Comparison of ENCODE assay signal across 9 cellular contexts in the genomic region with DNA sequence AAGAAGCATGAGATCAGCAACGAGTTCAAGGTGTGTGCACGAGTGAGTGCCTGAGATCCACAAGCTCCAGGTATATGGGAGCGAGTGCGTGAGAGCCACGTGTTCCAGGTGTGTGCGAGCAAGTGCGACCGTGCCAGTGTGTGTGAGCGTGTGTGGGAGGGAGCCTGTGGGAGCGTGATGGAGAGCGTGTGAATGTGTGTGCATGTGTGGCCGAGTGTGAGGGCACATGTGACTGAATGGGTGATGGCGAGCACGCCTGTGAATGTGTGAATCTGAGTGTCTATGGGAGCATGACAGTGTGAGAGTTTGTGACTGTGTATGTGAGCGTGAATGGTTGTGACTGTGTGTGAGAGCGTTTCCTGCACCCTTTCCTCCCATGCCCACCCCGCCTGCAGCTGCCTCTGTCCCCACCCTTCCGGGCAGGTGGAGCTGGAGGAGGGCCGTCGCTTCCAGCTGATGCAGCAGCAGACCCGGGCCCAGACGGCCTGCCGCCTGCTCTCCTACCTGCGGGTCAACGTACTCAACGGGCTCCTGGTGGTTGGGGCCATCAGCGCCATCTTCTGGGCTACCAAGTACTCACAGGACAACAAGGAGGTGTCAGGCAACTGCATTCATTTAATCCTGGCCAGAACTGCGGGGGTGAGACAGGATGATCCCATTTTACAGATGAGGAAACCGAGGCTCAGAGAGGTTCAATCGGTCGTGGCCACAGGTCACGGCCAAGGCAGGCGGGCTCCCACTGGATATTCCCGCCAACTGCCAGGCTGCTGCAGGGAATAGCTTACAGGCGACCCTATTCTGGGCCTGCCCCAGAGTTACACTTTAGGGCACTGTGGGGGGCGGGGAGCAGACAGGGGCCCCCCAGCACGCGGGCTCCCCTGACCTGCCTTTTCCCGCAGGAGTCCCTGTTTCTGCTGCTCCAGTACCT. TPM values are rescaled to one million over a fixed set of nuclear protein-coding genes. Genes with fewer than 3 reads are reported as not detected.
A peak's percentile ranks its signal among the peaks of the same experiment; 100 is the strongest.
DNase-seq lines count a peak whose midpoint lies in the region; ATAC-seq and TF ChIP-seq lines count a peak whose summit lies in the region.
"Had no signal": no experiment of that assay in that cellular context is flagged by ENCODE, and none has a peak within 500 bp of the region (broad histone marks: within the 10 kb centered on the region; RNA-seq: fewer than 3 reads in every experiment).

No MANE protein-coding gene starts in this region.

- H3K36me3 Mint-ChIP-seq in CD4-positive, alpha-beta T cell (ENCODE audit: low read depth): peaks cover 85% of the 10 kb centered on the region
- peaks cover 49% of the 10 kb centered on the region for H3K36me3 Mint-ChIP-seq in activated naive CD4-positive, alpha-beta T cell treated with anti-CD3 and anti-CD28 coated beads for 36 hours (ENCODE audit: low read depth)

- intact Hi-C loops in CD4-positive, alpha-beta T cell (cut with DNase I, micrococcal nuclease): loop anchor here (1.0 to 10.0 kb wide), 9 partner anchors 13 to 689 kb away; a partner anchor contains a TSS
- intact Hi-C loops in activated naive CD4-positive, alpha-beta T cell treated with anti-CD3 and anti-CD28 coated beads for 36 hours (cut with micrococcal nuclease): loop anchor here (1.0 to 10.0 kb wide), 7 partner anchors 17 to 641 kb away; no protein-coding TSS in a partner anchor

- peak overlapping the region; percentile 81 for H3K27ac Mint-ChIP-seq in CD4-positive, alpha-beta T cell
- peak overlapping the region; percentile 7 for H3K27ac Mint-ChIP-seq in activated naive CD4-positive, alpha-beta T cell treated with anti-CD3 and anti-CD28 coated beads for 36 hours

- peak overlapping the region; percentile 92 for H3K27ac ChIP-seq in CD4-positive, alpha-beta T cell (ENCODE audit: low read depth, low read length)

- ATAC-seq in CD4-positive, alpha-beta T cell (ENCODE audit: poor library complexity): peak; percentile 34
- no peak for ATAC-seq in HG03469 (IDR thresholded peaks at IDR 0.05; ENCODE audit: unreplicated experiment)

- H3K4me3 Mint-ChIP-seq in CD4-positive, alpha-beta T cell: peak overlapping the region; percentile 88
- peak overlapping the region; percentile 60 for H3K4me3 Mint-ChIP-seq in activated naive CD4-positive, alpha-beta T cell treated with anti-CD3 and anti-CD28 coated beads for 36 hours

- H3K4me3 ChIP-seq in iPS-15b (ENCODE audit: low read depth, low read length): peak overlapping the region; percentile 22

- no peak overlapping the region for H3K9ac ChIP-seq in iPS-15b (ENCODE audit: low read depth, low read length)

- peaks cover 80% of the 10 kb centered on the region for H3K4me1 Mint-ChIP-seq in CD4-positive, alpha-beta T cell (ENCODE audit: low read depth)
- H3K4me1 Mint-ChIP-seq in activated naive CD4-positive, alpha-beta T cell treated with anti-CD3 and anti-CD28 coated beads for 36 hours (ENCODE audit: low read depth): peaks cover 62% of the 10 kb centered on the region

- H3K4me1 ChIP-seq in iPS-15b (ENCODE audit: control insufficient read depth, insufficient read depth, low read length): peaks cover 5% of the 10 kb centered on the region

- H3K36me3 ChIP-seq in iPS-15b (ENCODE audit: control insufficient read depth, insufficient read depth, low read length): no peaks in the 10 kb centered on the region

- no peaks in the 10 kb centered on the region for H3K9me3 Mint-ChIP-seq in CD4-positive, alpha-beta T cell
- H3K9me3 Mint-ChIP-seq in activated naive CD4-positive, alpha-beta T cell treated with anti-CD3 and anti-CD28 coated beads for 36 hours: no peaks in the 10 kb centered on the region

- DNase-seq in CD4-positive, alpha-beta T cell: peak; percentile 71 to 83 (median 77)
- peak in 64 of 76 experiments; percentile 13 to 79 (median 50) for DNase-seq in HUDEP-2 (lab: John Stamatoyannopoulos, UW; ENCODE audit: unreplicated experiment in 76 of 76)
- peak; percentile 92 for DNase-seq in SK-MEL-5 (ENCODE audit: low read depth, low spot score)
- DNase-seq in activated naive CD4-positive, alpha-beta T cell treated with anti-CD3 and anti-CD28 coated beads for 36 hours: peak; percentile 90
- peak in 2 of 3 donors; percentile 53 to 67 for DNase-seq in stimulated activated CD4-positive, alpha-beta T cell treated with anti-CD3 and anti-CD28 coated beads, TNF-alpha, amount 100 ng/mL, for 48 hours (ENCODE audit: low read depth in 3 of 3)
- no peak for DNase-seq in NCI-H2107 treated with DMSO at 0.1 percent for 48 hours (lab: John Stamatoyannopoulos, UW; ENCODE audit: unreplicated experiment)

- in situ Hi-C loops in SK-MEL-5 (cut with HindIII; ENCODE audit: low pct_unique_long_range_greater_than_20kb, low sequenced_read_pairs): no loop called here

- H3K9me3 ChIP-seq in CD4-positive, alpha-beta T cell (ENCODE audit: control insufficient read depth, low read length): no peaks in the 10 kb centered on the region
- H3K9me3 ChIP-seq in iPS-15b (ENCODE audit: control insufficient read depth, insufficient read depth, low read length): no peaks in the 10 kb centered on the region

- CTCF ChIA-PET in CD4-positive, alpha-beta T cell (lab: Charles Lee): interaction anchor here (0.6 to 7.4 kb wide), 8 partner anchors 9 to 723 kb away, joined by 4 to 49 read pairs (median 8); no protein-coding TSS in a partner anchor
- CTCF ChIA-PET in activated naive CD4-positive, alpha-beta T cell treated with anti-CD3 and anti-CD28 coated beads for 36 hours (lab: Charles Lee): interaction anchor here (0.6 to 7.9 kb wide), 10 partner anchors 10 to 120 kb away, joined by 3 to 100 read pairs (median 4); no protein-coding TSS in a partner anchor

- H3K27me3 ChIP-seq in CD4-positive, alpha-beta T cell (ENCODE audit: control insufficient read depth, insufficient read depth, low read length): no peaks in the 10 kb centered on the region
- peaks cover 27% of the 10 kb centered on the region for H3K27me3 ChIP-seq in iPS-15b (ENCODE audit: control insufficient read depth, insufficient read depth, low read length)

- POLR2A ChIA-PET in CD4-positive, alpha-beta T cell (lab: Charles Lee): interaction anchor here (0.6 to 16.9 kb wide), 12 partner anchors 9 to 287 kb away, joined by 3 to 766 read pairs (median 6); a partner anchor contains a TSS

- no peaks in the 10 kb centered on the region for H3K27me3 Mint-ChIP-seq in CD4-positive, alpha-beta T cell
- H3K27me3 Mint-ChIP-seq in activated naive CD4-positive, alpha-beta T cell treated with anti-CD3 and anti-CD28 coated beads for 36 hours (ENCODE audit: low read depth): no peaks in the 10 kb centered on the region

- TF ChIP-seq CTCF in CD4-positive, alpha-beta T cell (IDR thresholded peaks at IDR 0.05): peak; percentile 75

RNA-seq across cellular contexts. Expression of a gene that starts 3.7 kb away (rescaled TPM):
- total RNA-seq in CD4-positive, alpha-beta T cell: 100 to 1,000 TPM; 567 to 577 TPM
- total RNA-seq in SK-MEL-5 (2014; rRNA removed; shearing (Covaris generic)): 0.45 and 2.0 TPM in 2 replicates
- 2.3 and 3.1 TPM in 2 replicates for polyA plus RNA-seq in SK-MEL-5 (2015; cell fraction: cytosol; rRNA removed)
- polyA plus RNA-seq in SK-MEL-5 (2015; cell fraction: nucleus; rRNA removed): 5.0 and 44.5 TPM in 2 replicates
- total RNA-seq in activated naive CD4-positive, alpha-beta T cell treated with anti-CD3 and anti-CD28 coated beads for 36 hours: 100 to 1,000 TPM; 105 to 110 TPM

RNA-seq across cellular contexts. Expression of a gene that starts 5.7 kb away (rescaled TPM):
- total RNA-seq in CD4-positive, alpha-beta T cell: 100 to 1,000 TPM; 645 to 659 TPM
- 281 and 299 TPM in 2 replicates for total RNA-seq in SK-MEL-5 (2014; rRNA removed; shearing (Covaris generic))
- 402 and 453 TPM in 2 replicates for polyA plus RNA-seq in SK-MEL-5 (2015; cell fraction: cytosol; rRNA removed)
- polyA plus RNA-seq in SK-MEL-5 (2015; cell fraction: nucleus; rRNA removed): 824 and 934 TPM in 2 replicates
- total RNA-seq in activated naive CD4-positive, alpha-beta T cell treated with anti-CD3 and anti-CD28 coated beads for 36 hours: 10 to 100 TPM; 79.0 to 85.6 TPM

RNA-seq across cellular contexts. Expression of a gene that starts 11.9 kb away (rescaled TPM):
- total RNA-seq in CD4-positive, alpha-beta T cell: not detected
- total RNA-seq in SK-MEL-5 (2014; rRNA removed; shearing (Covaris generic)): not detected in 2 replicates
- not detected in 2 replicates for polyA plus RNA-seq in SK-MEL-5 (2015; cell fraction: cytosol; rRNA removed)
- not detected in 2 replicates for polyA plus RNA-seq in SK-MEL-5 (2015; cell fraction: nucleus; rRNA removed)
- total RNA-seq in activated naive CD4-positive, alpha-beta T cell treated with anti-CD3 and anti-CD28 coated beads for 36 hours: not detected
- total RNA-seq: HT1080 had no signal

RNA-seq across cellular contexts. Expression of a gene that starts 34.1 kb away (rescaled TPM):
- total RNA-seq in CD4-positive, alpha-beta T cell: 10 to 100 TPM; 34.9 to 41.3 TPM
- total RNA-seq in SK-MEL-5 (2014; rRNA removed; shearing (Covaris generic)): 68.5 and 87.2 TPM in 2 replicates
- 172 and 187 TPM in 2 replicates for polyA plus RNA-seq in SK-MEL-5 (2015; cell fraction: cytosol; rRNA removed)
- 42.7 and 49.1 TPM in 2 replicates for polyA plus RNA-seq in SK-MEL-5 (2015; cell fraction: nucleus; rRNA removed)
- 100 to 1,000 TPM in 1 of 2 experiments, 10 to 100 TPM in 1; 96.3 to 103 TPM for total RNA-seq in activated naive CD4-positive, alpha-beta T cell treated with anti-CD3 and anti-CD28 coated beads for 36 hours

RNA-seq across cellular contexts. Expression of a gene that starts 52.6 kb away (rescaled TPM):
- under 1 TPM; 0.78 to 0.88 TPM for total RNA-seq in CD4-positive, alpha-beta T cell
- total RNA-seq in SK-MEL-5 (2014; rRNA removed; shearing (Covaris generic)): 85.4 and 103 TPM in 2 replicates
- polyA plus RNA-seq in SK-MEL-5 (2015; cell fraction: cytosol; rRNA removed): 183 and 197 TPM in 2 replicates
- polyA plus RNA-seq in SK-MEL-5 (2015; cell fraction: nucleus; rRNA removed): 40.4 and 48.6 TPM in 2 replicates
- 100 to 1,000 TPM; 165 to 173 TPM for total RNA-seq in activated naive CD4-positive, alpha-beta T cell treated with anti-CD3 and anti-CD28 coated beads for 36 hours

Comparison
In these comparisons a context has a peak if more than half of its experiments do, and no peak if none do; other contexts are left out.
1. RNA of a gene that starts 3.7 kb away (total RNA-seq): 567 to 577 TPM in CD4-positive, alpha-beta T cell and 105 to 110 TPM in activated naive CD4-positive, alpha-beta T cell treated with anti-CD3 and anti-CD28 coated beads for 36 hours; 0.45 to 2.0 TPM in SK-MEL-5; every median in the first group is over 10 times any median in the second.